7 cellular contexts compared by ENCODE assay signal in the genomic region with DNA sequence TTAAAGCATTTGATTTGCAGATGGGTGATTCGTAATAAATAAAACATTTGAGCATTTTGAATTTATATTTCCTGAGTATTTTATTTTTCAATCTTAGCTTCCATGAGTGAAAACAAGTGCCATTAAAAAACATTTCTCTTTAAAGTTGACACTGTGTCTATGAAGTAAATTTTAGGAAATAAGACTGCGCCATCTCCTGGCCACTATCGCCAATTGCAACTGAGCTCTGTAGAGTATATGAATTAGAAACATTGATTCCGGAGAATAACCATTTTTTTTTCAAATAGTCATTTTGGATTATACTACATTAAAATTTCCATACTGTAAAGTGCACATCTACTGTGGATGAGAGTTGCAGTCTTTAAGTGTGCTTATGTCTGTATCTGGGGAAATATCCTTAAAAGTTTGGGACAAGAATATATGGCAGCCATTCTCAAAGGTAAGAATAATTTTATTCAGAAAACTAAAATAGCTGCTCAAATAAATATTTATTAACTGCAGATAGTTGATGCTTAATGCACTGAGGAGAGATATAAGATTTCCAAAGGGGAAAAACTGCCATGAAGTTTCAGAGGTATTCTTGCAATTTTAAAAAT. TPM values are rescaled to one million over a fixed set of nuclear protein-coding genes. Genes with fewer than 3 reads are reported as not detected.
DNase-seq lines count a peak whose midpoint lies in the region; FAIRE-seq and TF ChIP-seq lines count a peak whose summit lies in the region.

No MANE protein-coding gene starts in this region.

- H3K27me3 Mint-ChIP-seq in HFFc6 (ENCODE audit: insufficient read depth), result peaks cover 9% of the 10 kb centered on the region
- peaks cover 37% of the 10 kb centered on the region for H3K27me3 Mint-ChIP-seq in activated naive CD4-positive, alpha-beta T cell treated with anti-CD3 and anti-CD28 coated beads for 36 hours (ENCODE audit: low read depth)

- no peak overlapping the region for H3K27ac ChIP-seq in hepatocyte

- H3K27me3 ChIP-seq in hepatocyte, result peaks cover 3% of the 10 kb centered on the region

- no peaks in the 10 kb centered on the region for H3K4me1 Mint-ChIP-seq in HFFc6 (ENCODE audit: low read depth)
- peaks cover 2% of the 10 kb centered on the region for H3K4me1 Mint-ChIP-seq in activated naive CD4-positive, alpha-beta T cell treated with anti-CD3 and anti-CD28 coated beads for 36 hours (ENCODE audit: low read depth)

- H3K27ac Mint-ChIP-seq in HFFc6, result no peak overlapping the region
- H3K27ac Mint-ChIP-seq in activated naive CD4-positive, alpha-beta T cell treated with anti-CD3 and anti-CD28 coated beads for 36 hours, result no peak overlapping the region

- no peaks in the 10 kb centered on the region for H3K79me2 ChIP-seq in hepatocyte

- intact Hi-C loops in activated naive CD4-positive, alpha-beta T cell treated with anti-CD3 and anti-CD28 coated beads for 36 hours (cut with micrococcal nuclease), result loop anchor here (1.0 to 5.0 kb wide), 4 partner anchors 145 to 639 kb away; no protein-coding TSS in a partner anchor

- 18% methylated on average over 4 of the region's 4 CpGs for WGBS in hepatocyte (ENCODE audit: low lambda C conversion rate, missing lambda C conversion rate)

- no peaks in the 10 kb centered on the region for H3K9me3 Mint-ChIP-seq in HFFc6
- no peaks in the 10 kb centered on the region for H3K9me3 Mint-ChIP-seq in activated naive CD4-positive, alpha-beta T cell treated with anti-CD3 and anti-CD28 coated beads for 36 hours

- H3K9me3 ChIP-seq in hepatocyte (ENCODE audit: low read depth), result no peaks in the 10 kb centered on the region

- CTCF ChIA-PET in activated naive CD4-positive, alpha-beta T cell treated with anti-CD3 and anti-CD28 coated beads for 36 hours (lab: Charles Lee), result interaction anchor here (0.5 to 2.9 kb wide), 18 partner anchors 11 to 641 kb away, joined by 3 to 33 read pairs (median 4); no protein-coding TSS in a partner anchor

- no peaks in the 10 kb centered on the region for H4K20me1 ChIP-seq in hepatocyte (ENCODE audit: insufficient read depth, poor library complexity, severe bottlenecking)

- H3K4me1 ChIP-seq in hepatocyte (ENCODE audit: insufficient read depth), result no peaks in the 10 kb centered on the region

- FAIRE-seq in GM12891 (lab: Jason Lieb, UNC), result no peak

- no peaks in the 10 kb centered on the region for H3K36me3 Mint-ChIP-seq in HFFc6 (ENCODE audit: low read depth)
- H3K36me3 Mint-ChIP-seq in activated naive CD4-positive, alpha-beta T cell treated with anti-CD3 and anti-CD28 coated beads for 36 hours (ENCODE audit: low read depth), result no peaks in the 10 kb centered on the region

- H3K4me2 ChIP-seq in hepatocyte, result no peak overlapping the region

- peak; percentile 68 for TF ChIP-seq CTCF in GM10266 (IDR thresholded peaks at IDR 0.05; ENCODE audit: control insufficient read depth, insufficient read depth, low read depth, missing control alignments)
- peak; percentile 93 for TF ChIP-seq CTCF in HFFc6 (IDR thresholded peaks at IDR 0.05)
- peak; percentile 85 for TF ChIP-seq CTCF in hepatocyte (IDR thresholded peaks at IDR 0.05; ENCODE audit: poor library complexity)

- no peak overlapping the region for H3K4me3 ChIP-seq in hepatocyte

- no peak for TF ChIP-seq POLR2A in GM12891 (IDR thresholded peaks at IDR 0.05; ENCODE audit: low read depth, low read length)

- H3K9me2 ChIP-seq in hepatocyte (replicated peaks; ENCODE audit: insufficient read depth), result no peaks in the 10 kb centered on the region

- no peak overlapping the region for H3K4me3 Mint-ChIP-seq in HFFc6
- H3K4me3 Mint-ChIP-seq in activated naive CD4-positive, alpha-beta T cell treated with anti-CD3 and anti-CD28 coated beads for 36 hours, result no peak overlapping the region

- H3K36me3 ChIP-seq in hepatocyte (replicated peaks; ENCODE audit: insufficient read depth, low read depth), result no peaks in the 10 kb centered on the region

- H2AFZ ChIP-seq in hepatocyte, result no peak overlapping the region

- peak; percentile 33 for DNase-seq in GM10266 (ENCODE audit: extremely low spot score)
- DNase-seq in HFFc6, result peak; percentile 29
- peak; percentile 52 for DNase-seq in NCI-H345 (lab: John Stamatoyannopoulos, UW)
- DNase-seq in activated naive CD4-positive, alpha-beta T cell treated with anti-CD3 and anti-CD28 coated beads for 36 hours, result peak; percentile 68
- peak; percentile 58 for DNase-seq in hepatocyte (ENCODE audit: low spot score)
- peak; percentile 18 for DNase-seq in stimulated activated CD4-positive, alpha-beta T cell treated with anti-CD3 and anti-CD28 coated beads, Interleukin-2, amount 100 ng/mL, for 4 hours (ENCODE audit: low read depth)
- no peak for DNase-seq in GM12891 (ENCODE audit: insufficient read length, low spot score)

TF ChIP-seq in GM12891, 5 proteins besides CTCF, POLR2A, EP300 and RAD21:
- TF ChIP-seq POU2F2 (IDR thresholded peaks at IDR 0.05; ENCODE audit: low read depth, low read length) (no peak), POLR2AphosphoS5 (IDR thresholded peaks at IDR 0.05; ENCODE audit: low read depth, low read length) (no peak), PAX5 (IDR thresholded peaks at IDR 0.05; ENCODE audit: insufficient read depth, low read length, severe bottlenecking) (no peak), SPI1 (IDR thresholded peaks at IDR 0.05; ENCODE audit: low read depth, low read length) (no peak), TAF1 (IDR thresholded peaks at IDR 0.05; ENCODE audit: low read depth, low read length) (no peak)

RNA-seq across cellular contexts. Expression of a gene that starts 5.9 kb away (rescaled TPM):
- not detected for total RNA-seq in HFFc6 (2021; fragmentation: NEBNext Ultra II Directional; extraction: Animal tissue kit (Norgen Biotek cat#: 25700))
- not detected for total RNA-seq in activated naive CD4-positive, alpha-beta T cell treated with anti-CD3 and anti-CD28 coated beads for 36 hours
- 1.1 and 1.6 TPM in 2 replicates for total RNA-seq in hepatocyte
- 0.29 and 0.53 TPM in 2 replicates for polyA plus RNA-seq in hepatocyte
- not detected for polyA plus RNA-seq in GM12891 (2012; ENCODE audit: low read depth, missing spikeins)
